ENCODE assay signal across 9 cellular contexts in the genomic region with DNA sequence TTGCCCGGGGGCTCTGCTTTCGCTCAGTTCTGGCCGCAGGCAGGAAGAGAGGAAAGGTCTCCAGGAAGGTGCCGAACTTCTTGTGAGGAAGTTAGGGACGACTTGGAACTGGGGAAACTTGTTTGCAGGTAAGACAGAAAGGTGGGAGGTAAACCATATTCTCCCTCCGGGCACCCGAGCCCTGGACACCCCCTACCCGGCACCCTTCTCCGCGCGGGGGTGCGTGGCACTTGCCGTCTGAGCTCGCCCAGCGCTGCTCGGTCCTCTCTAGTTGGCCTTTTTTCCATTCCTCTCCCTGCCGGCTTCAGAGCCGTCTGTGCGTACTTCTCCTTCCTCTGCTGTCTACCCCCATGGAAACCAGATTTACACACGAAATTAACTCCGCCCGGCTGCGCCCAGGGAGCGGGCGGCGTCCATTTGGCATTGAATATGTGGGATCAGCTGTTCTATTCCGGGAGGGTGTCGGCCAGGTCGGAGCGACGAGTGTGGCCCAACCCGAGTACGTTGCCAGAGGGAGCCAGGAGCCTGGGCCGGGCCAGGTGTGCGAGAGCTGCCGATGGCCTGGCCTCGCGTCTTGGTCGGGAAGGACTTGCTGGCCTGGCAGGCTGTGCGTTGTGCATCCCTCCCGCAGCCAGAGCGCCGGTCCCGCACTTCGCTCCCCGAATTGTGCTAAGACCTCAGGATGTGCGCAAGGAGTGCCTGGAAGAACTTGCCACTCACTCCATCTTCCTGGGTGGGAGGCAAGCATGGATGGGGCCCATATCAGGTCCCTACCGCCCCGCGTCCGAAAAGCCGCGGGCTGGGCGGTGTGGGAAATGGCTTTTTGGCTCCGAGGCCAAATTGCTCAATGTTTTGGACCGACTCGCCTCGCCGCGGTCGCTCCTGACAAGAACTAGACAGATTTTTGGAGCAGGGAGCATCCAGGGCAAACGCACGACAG. TPM values are rescaled to one million over a fixed set of nuclear protein-coding genes. Genes with fewer than 3 reads are reported as not detected.
DNase-seq lines count a peak whose midpoint lies in the region; ATAC-seq and TF ChIP-seq lines count a peak whose summit lies in the region.
"Had no signal": no experiment of that assay in that cellular context is flagged by ENCODE, and none has a peak within 500 bp of the region (broad histone marks: within the 10 kb centered on the region; RNA-seq: fewer than 3 reads in every experiment).

No MANE protein-coding gene starts in this region.

- no peak for ATAC-seq in sciatic nerve
- no peak for ATAC-seq in GM18502 (IDR thresholded peaks at IDR 0.05; ENCODE audit: poor library complexity, unreplicated experiment)
- ATAC-seq: stimulated activated effector memory CD8-positive, alpha-beta T cell treated with anti-CD3 and anti-CD28 coated beads, Interleukin-12 subunit alpha, Interleukin-12 subunit beta, amount 100 ng/mL, for 72 hours had no signal

- H3K36me3 ChIP-seq in left ventricle myocardium inferior, result no peaks in the 10 kb centered on the region

- H3K27me3 ChIP-seq in left ventricle myocardium inferior (ENCODE audit: low read depth), result peaks cover 77% of the 10 kb centered on the region

- intact Hi-C loops in left ventricle myocardium inferior (cut with micrococcal nuclease), result no loop called here
- intact Hi-C loops in sciatic nerve (cut with DNase I), result no loop called here

- peaks cover 85% of the 10 kb centered on the region for H3K4me1 ChIP-seq in left ventricle myocardium inferior

- H3K27ac ChIP-seq in left ventricle myocardium inferior (replicated peaks), result peak overlapping the region; percentile 76

- in situ Hi-C loops in GM13976 (cut with MboI; ENCODE audit: low sequenced_read_pairs, unreplicated experiment), result no loop called here

- TF ChIP-seq CTCF in GM13976 (IDR thresholded peaks at IDR 0.05; ENCODE audit: borderline replicate concordance, control extremely low read depth, extremely low read depth, insufficient read depth, missing control alignments), result no peak
- no peak for TF ChIP-seq CTCF in left ventricle myocardium inferior (IDR thresholded peaks at IDR 0.05; ENCODE audit: borderline replicate concordance)

- no peaks in the 10 kb centered on the region for H3K9me3 ChIP-seq in left ventricle myocardium inferior (replicated peaks)

- peak; percentile 38 for DNase-seq in GM13976 (ENCODE audit: low spot score)
- DNase-seq in SK-N-DZ (ENCODE audit: low spot score), result peak; percentile 15
- DNase-seq in left ventricle myocardium inferior, result peak; percentile 54
- peak; percentile 72 for DNase-seq in sciatic nerve (ENCODE audit: low spot score)
- DNase-seq in NK-92 (lab: John Stamatoyannopoulos, UW; ENCODE audit: unreplicated experiment), result no peak
- DNase-seq in NOMO-1 treated with DMSO at 0.1 percent for 48 hours (lab: John Stamatoyannopoulos, UW; ENCODE audit: unreplicated experiment), result no peak
- no peak for DNase-seq in NCI-H2029 treated with DMSO at 0.1 percent for 48 hours (lab: John Stamatoyannopoulos, UW)

- peak overlapping the region; percentile 74 for H3K4me3 ChIP-seq in left ventricle myocardium inferior

RNA-seq across cellular contexts. Expression of gene PDGFRA, which starts 1.7 kb away (rescaled TPM):
- polyA plus RNA-seq in SK-N-DZ (2014; cell fraction: cytosol; rRNA removed), result 9.1 and 11.6 TPM in 2 replicates
- polyA plus RNA-seq in SK-N-DZ (2014; cell fraction: nucleus; rRNA removed), result 13.5 and 17.6 TPM in 2 replicates
- total RNA-seq in left ventricle myocardium inferior, result 24.8 TPM
- 131 TPM for total RNA-seq in sciatic nerve

Comparison
In these comparisons a context has a peak if more than half of its experiments do, and no peak if none do; other contexts are left out.
1. DNase-seq: peak in GM13976 (single experiment), SK-N-DZ (single experiment), left ventricle myocardium inferior (single experiment) and sciatic nerve (single experiment); none in NK-92 (single experiment), NOMO-1 treated with DMSO at 0.1 percent for 48 hours (single experiment) and NCI-H2029 treated with DMSO at 0.1 percent for 48 hours (single experiment).